ENCODE assay signal across 15 cellular contexts in the genomic region with DNA sequence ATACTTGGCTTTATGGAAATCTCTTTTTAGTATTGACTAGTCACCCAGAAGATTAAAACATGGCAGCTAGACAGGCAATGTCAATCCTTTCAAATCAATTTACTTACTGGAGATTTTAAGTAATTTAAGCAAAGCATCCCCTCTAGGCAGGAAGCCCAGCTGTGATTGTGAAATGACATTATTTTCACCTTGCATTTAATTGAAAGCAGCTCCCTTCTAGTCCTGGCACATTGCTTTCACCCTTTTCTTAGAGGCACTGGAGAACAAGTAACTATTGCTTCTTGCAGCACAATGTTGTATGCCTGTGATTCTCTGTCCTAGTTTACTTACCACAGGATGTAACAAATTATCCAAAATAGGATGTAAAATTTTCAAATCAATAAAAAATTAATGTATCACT. TPM values are rescaled to one million over a fixed set of nuclear protein-coding genes. Genes with fewer than 3 reads are reported as not detected.
A peak's percentile ranks its signal among the peaks of the same experiment; 100 is the strongest.
DNase-seq lines count a peak whose midpoint lies in the region; ATAC-seq and TF ChIP-seq lines count a peak whose summit lies in the region.
"Had no signal": no experiment of that assay in that cellular context is flagged by ENCODE, and none has a peak within 500 bp of the region (broad histone marks: within the 10 kb centered on the region; RNA-seq: fewer than 3 reads in every experiment).

No MANE protein-coding gene starts in this region.

- CTCF ChIA-PET in WTC11 (lab: Charles Lee) = no interaction called here

- ATAC-seq in WTC11 = no peak
- ATAC-seq in activated T-cell treated with anti-CD3 and anti-CD28 coated beads, Interleukin-2, amount 50 U/mL, for 72 hours (replicated peaks in 1 of 2) = no peak
- ATAC-seq: A549, HepG2 had no signal

- 0 out of 2 replicates have a peak overlapping the region, but pooled peaks have one; percentile 7 for H3K27ac Mint-ChIP-seq in WTC11
- no peak overlapping the region for H3K27ac Mint-ChIP-seq in activated T-cell treated with anti-CD3 and anti-CD28 coated beads, Interleukin-2, amount 50 U/mL, for 72 hours
- H3K27ac Mint-ChIP-seq: B cell; CD4-positive, alpha-beta T cell; H9 had no signal

- POLR2A ChIA-PET in WTC11 (lab: Charles Lee) = no interaction called here

- H3K27me3 Mint-ChIP-seq in WTC11 (ENCODE audit: low read depth) = no peaks in the 10 kb centered on the region
- peaks cover 6% of the 10 kb centered on the region for H3K27me3 Mint-ChIP-seq in activated T-cell treated with anti-CD3 and anti-CD28 coated beads, Interleukin-2, amount 50 U/mL, for 72 hours (ENCODE audit: low read depth)
- H3K27me3 Mint-ChIP-seq: B cell; CD4-positive, alpha-beta T cell had no signal

- H3K36me3 Mint-ChIP-seq in WTC11 = peaks cover 3% of the 10 kb centered on the region; the same call in 1 of the 2 replicates
- H3K36me3 Mint-ChIP-seq in activated T-cell treated with anti-CD3 and anti-CD28 coated beads, Interleukin-2, amount 50 U/mL, for 72 hours (ENCODE audit: insufficient read depth in 2 of 2) = peaks cover 0 to 3% of the 10 kb centered on the region in 2 donors

- DNase-seq in GM03348 (ENCODE audit: low spot score) (peak; percentile 41), WTC11 (ENCODE audit: low spot score) (no peak), fibroblast of the aortic adventitia (ENCODE audit: low read depth) (peak; percentile 27), NCI-H1694 (lab: John Stamatoyannopoulos, UW) (no peak), NCI-H2196 (lab: John Stamatoyannopoulos, UW; ENCODE audit: unreplicated experiment) (no peak), NCI-H510A (lab: John Stamatoyannopoulos, UW) (no peak)
- no peak for DNase-seq in activated T-cell treated with anti-CD3 and anti-CD28 coated beads, Interleukin-2, amount 50 U/mL, for 72 hours
- DNase-seq: C1 segment of cervical spinal cord; CD4-positive, alpha-beta T cell; DMS79; GOT3; H9 had no signal

- no peak overlapping the region for H3K4me3 Mint-ChIP-seq in WTC11
- H3K4me3 Mint-ChIP-seq in activated T-cell treated with anti-CD3 and anti-CD28 coated beads, Interleukin-2, amount 50 U/mL, for 72 hours = no peak overlapping the region
- H3K4me3 Mint-ChIP-seq: B cell; CD4-positive, alpha-beta T cell; H9 had no signal

- H3K4me3 ChIP-seq in fibroblast of the aortic adventitia (ENCODE audit: low read depth, low read length) = no peak overlapping the region
- H3K4me3 ChIP-seq: A549 had no signal

- TF ChIP-seq CTCF in WTC11 (IDR thresholded peaks at IDR 0.05) = no peak
- no peak for TF ChIP-seq CTCF in fibroblast of the aortic adventitia (IDR thresholded peaks at IDR 0.05; ENCODE audit: insufficient read depth, low read length)

- peaks cover 46% of the 10 kb centered on the region for H3K4me1 Mint-ChIP-seq in WTC11
- peaks cover 8% of the 10 kb centered on the region for H3K4me1 Mint-ChIP-seq in activated T-cell treated with anti-CD3 and anti-CD28 coated beads, Interleukin-2, amount 50 U/mL, for 72 hours (ENCODE audit: low read depth)

- H3K9me3 Mint-ChIP-seq in WTC11 = peaks cover 5% of the 10 kb centered on the region
- peaks cover 0 to 3% of the 10 kb centered on the region in 2 donors for H3K9me3 Mint-ChIP-seq in activated T-cell treated with anti-CD3 and anti-CD28 coated beads, Interleukin-2, amount 50 U/mL, for 72 hours
- H3K9me3 Mint-ChIP-seq: CD4-positive, alpha-beta T cell had no signal

TF ChIP-seq in WTC11, 78 proteins besides CTCF, POLR2A, EP300 and RAD21 (continues in another document):
- no peak for TF ChIP-seq SMAD4 (CRISPR knock-in tag; IDR thresholded peaks at IDR 0.05)
- no peak for TF ChIP-seq PRRX2 (CRISPR knock-in tag; IDR thresholded peaks at IDR 0.05)
- TF ChIP-seq KAT7 (CRISPR knock-in tag; IDR thresholded peaks at IDR 0.05; ENCODE audit: borderline replicate concordance) = no peak
- TF ChIP-seq, protein P1, sequence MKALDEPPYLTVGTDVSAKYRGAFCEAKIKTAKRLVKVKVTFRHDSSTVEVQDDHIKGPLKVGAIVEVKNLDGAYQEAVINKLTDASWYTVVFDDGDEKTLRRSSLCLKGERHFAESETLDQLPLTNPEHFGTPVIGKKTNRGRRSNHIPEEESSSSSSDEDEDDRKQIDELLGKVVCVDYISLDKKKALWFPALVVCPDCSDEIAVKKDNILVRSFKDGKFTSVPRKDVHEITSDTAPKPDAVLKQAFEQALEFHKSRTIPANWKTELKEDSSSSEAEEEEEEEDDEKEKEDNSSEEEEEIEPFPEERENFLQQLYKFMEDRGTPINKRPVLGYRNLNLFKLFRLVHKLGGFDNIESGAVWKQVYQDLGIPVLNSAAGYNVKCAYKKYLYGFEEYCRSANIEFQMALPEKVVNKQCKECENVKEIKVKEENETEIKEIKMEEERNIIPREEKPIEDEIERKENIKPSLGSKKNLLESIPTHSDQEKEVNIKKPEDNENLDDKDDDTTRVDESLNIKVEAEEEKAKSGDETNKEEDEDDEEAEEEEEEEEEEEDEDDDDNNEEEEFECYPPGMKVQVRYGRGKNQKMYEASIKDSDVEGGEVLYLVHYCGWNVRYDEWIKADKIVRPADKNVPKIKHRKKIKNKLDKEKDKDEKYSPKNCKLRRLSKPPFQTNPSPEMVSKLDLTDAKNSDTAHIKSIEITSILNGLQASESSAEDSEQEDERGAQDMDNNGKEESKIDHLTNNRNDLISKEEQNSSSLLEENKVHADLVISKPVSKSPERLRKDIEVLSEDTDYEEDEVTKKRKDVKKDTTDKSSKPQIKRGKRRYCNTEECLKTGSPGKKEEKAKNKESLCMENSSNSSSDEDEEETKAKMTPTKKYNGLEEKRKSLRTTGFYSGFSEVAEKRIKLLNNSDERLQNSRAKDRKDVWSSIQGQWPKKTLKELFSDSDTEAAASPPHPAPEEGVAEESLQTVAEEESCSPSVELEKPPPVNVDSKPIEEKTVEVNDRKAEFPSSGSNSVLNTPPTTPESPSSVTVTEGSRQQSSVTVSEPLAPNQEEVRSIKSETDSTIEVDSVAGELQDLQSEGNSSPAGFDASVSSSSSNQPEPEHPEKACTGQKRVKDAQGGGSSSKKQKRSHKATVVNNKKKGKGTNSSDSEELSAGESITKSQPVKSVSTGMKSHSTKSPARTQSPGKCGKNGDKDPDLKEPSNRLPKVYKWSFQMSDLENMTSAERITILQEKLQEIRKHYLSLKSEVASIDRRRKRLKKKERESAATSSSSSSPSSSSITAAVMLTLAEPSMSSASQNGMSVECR (CRISPR knock-in tag; IDR thresholded peaks at IDR 0.05; ENCODE audit: borderline replicate concordance) = no peak
- TF ChIP-seq, protein P2, sequence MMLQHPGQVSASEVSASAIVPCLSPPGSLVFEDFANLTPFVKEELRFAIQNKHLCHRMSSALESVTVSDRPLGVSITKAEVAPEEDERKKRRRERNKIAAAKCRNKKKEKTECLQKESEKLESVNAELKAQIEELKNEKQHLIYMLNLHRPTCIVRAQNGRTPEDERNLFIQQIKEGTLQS (CRISPR knock-in tag; conservative IDR thresholded peaks at IDR 0.05) = no peak
- TF ChIP-seq, protein P3, sequence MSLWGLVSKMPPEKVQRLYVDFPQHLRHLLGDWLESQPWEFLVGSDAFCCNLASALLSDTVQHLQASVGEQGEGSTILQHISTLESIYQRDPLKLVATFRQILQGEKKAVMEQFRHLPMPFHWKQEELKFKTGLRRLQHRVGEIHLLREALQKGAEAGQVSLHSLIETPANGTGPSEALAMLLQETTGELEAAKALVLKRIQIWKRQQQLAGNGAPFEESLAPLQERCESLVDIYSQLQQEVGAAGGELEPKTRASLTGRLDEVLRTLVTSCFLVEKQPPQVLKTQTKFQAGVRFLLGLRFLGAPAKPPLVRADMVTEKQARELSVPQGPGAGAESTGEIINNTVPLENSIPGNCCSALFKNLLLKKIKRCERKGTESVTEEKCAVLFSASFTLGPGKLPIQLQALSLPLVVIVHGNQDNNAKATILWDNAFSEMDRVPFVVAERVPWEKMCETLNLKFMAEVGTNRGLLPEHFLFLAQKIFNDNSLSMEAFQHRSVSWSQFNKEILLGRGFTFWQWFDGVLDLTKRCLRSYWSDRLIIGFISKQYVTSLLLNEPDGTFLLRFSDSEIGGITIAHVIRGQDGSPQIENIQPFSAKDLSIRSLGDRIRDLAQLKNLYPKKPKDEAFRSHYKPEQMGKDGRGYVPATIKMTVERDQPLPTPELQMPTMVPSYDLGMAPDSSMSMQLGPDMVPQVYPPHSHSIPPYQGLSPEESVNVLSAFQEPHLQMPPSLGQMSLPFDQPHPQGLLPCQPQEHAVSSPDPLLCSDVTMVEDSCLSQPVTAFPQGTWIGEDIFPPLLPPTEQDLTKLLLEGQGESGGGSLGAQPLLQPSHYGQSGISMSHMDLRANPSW (CRISPR knock-in tag; conservative IDR thresholded peaks at IDR 0.05; ENCODE audit: low read depth) = no peak
- no peak for TF ChIP-seq CREB1 (CRISPR knock-in tag; IDR thresholded peaks at IDR 0.05)
- no peak for TF ChIP-seq GRHL2 (CRISPR knock-in tag; IDR thresholded peaks at IDR 0.05; ENCODE audit: insufficient replicate concordance, severe bottlenecking)
- TF ChIP-seq, protein P4, sequence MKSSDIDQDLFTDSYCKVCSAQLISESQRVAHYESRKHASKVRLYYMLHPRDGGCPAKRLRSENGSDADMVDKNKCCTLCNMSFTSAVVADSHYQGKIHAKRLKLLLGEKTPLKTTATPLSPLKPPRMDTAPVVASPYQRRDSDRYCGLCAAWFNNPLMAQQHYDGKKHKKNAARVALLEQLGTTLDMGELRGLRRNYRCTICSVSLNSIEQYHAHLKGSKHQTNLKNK (CRISPR knock-in tag; IDR thresholded peaks at IDR 0.05) = no peak
- TF ChIP-seq, protein P5, sequence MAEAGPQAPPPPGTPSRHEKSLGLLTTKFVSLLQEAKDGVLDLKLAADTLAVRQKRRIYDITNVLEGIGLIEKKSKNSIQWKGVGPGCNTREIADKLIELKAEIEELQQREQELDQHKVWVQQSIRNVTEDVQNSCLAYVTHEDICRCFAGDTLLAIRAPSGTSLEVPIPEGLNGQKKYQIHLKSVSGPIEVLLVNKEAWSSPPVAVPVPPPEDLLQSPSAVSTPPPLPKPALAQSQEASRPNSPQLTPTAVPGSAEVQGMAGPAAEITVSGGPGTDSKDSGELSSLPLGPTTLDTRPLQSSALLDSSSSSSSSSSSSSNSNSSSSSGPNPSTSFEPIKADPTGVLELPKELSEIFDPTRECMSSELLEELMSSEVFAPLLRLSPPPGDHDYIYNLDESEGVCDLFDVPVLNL (CRISPR knock-in tag; IDR thresholded peaks at IDR 0.05; ENCODE audit: borderline replicate concordance, low read depth) = no peak

RNA-seq across cellular contexts. Expression of a gene that starts 13.3 kb away (rescaled TPM):
- 9.0 to 12.4 TPM (median 10.3 TPM) in 3 replicates for total RNA-seq in WTC11 (2021)
- 16.4 and 22.7 TPM in 2 replicates for total RNA-seq in fibroblast of the aortic adventitia (ENCODE audit: low replicate concordance)
- total RNA-seq in activated T-cell treated with anti-CD3 and anti-CD28 coated beads, Interleukin-2, amount 50 U/mL, for 72 hours = 1 to 10 TPM; 6.2 to 7.2 TPM

Comparison
In these comparisons a context has a peak if more than half of its experiments do, and no peak if none do; other contexts are left out.
1. DNase-seq: peak in GM03348 (single experiment) and fibroblast of the aortic adventitia (single experiment); none in WTC11 (single experiment), activated T-cell treated with anti-CD3 and anti-CD28 coated beads, Interleukin-2, amount 50 U/mL, for 72 hours (0 of 2), NCI-H1694 (single experiment), NCI-H2196 (single experiment) and NCI-H510A (single experiment).